ENCODE assay signal across 2 cellular contexts in genomic region chr19:45522010-45522941, GRCh38.
TF ChIP-seq lines count a peak whose summit lies in the region.

No MANE protein-coding gene starts in this region.

TF ChIP-seq in HCT116, 20 proteins besides CTCF, POLR2A, EP300 and RAD21:
- TF ChIP-seq ZNF274 (IDR thresholded peaks at IDR 0.05; ENCODE audit: low read depth, low read length) (no peak), REST (IDR thresholded peaks at IDR 0.05; ENCODE audit: low read depth) (no peak), POLR2AphosphoS5 (IDR thresholded peaks at IDR 0.05; ENCODE audit: low read depth, low read length) (no peak), ZFX (IDR thresholded peaks at IDR 0.05) (no peak), SIN3A (IDR thresholded peaks at IDR 0.05; ENCODE audit: low read depth) (no peak), SRF (IDR thresholded peaks at IDR 0.05; ENCODE audit: low read depth) (no peak), CBX3 (IDR thresholded peaks at IDR 0.05; ENCODE audit: low read depth) (no peak), ATF3 (IDR thresholded peaks at IDR 0.05) (no peak), FOSL1 (IDR thresholded peaks at IDR 0.05; ENCODE audit: low read depth) (no peak), CEBPB (IDR thresholded peaks at IDR 0.05; ENCODE audit: low read depth) (no peak)

TF ChIP-seq in GM12878, 131 proteins besides CTCF, POLR2A, EP300 and RAD21:
- TF ChIP-seq MTA2 (IDR thresholded peaks at IDR 0.05; ENCODE audit: low read depth) (no peak), POLR2AphosphoS2 (IDR thresholded peaks at IDR 0.05; ENCODE audit: low read depth, low read length) (no peak), MEF2B (IDR thresholded peaks at IDR 0.05; ENCODE audit: partially characterized antibody, poor library complexity, severe bottlenecking) (no peak), STAT3 (IDR thresholded peaks at IDR 0.05; ENCODE audit: low read depth, low read length) (no peak)
